Comparison of ENCODE assay signal across 1 cellular context in genomic region chr2:27096748-27097297, GRCh38.
A peak's percentile ranks its signal among the peaks of the same experiment; 100 is the strongest.
TF ChIP-seq lines count a peak whose summit lies in the region.

No MANE protein-coding gene starts in this region.

TF ChIP-seq in H1, 55 proteins besides CTCF, POLR2A, EP300 and RAD21:
- TF ChIP-seq BACH1 (IDR thresholded peaks at IDR 0.05; ENCODE audit: low read length) (no peak), ASH2L (IDR thresholded peaks at IDR 0.05; ENCODE audit: low read length) (peak; percentile 10)
TF ChIP-seq in H1: peak in this region for 1.
